ENCODE assay signal across 9 cellular contexts in genomic region chr1:110495926-110496600, GRCh38. TPM values are rescaled to one million over a fixed set of nuclear protein-coding genes. Genes with fewer than 3 reads are reported as not detected.
A peak's percentile ranks its signal among the peaks of the same experiment; 100 is the strongest.
DNase-seq lines count a peak whose midpoint lies in the region; ATAC-seq, FAIRE-seq and TF ChIP-seq lines count a peak whose summit lies in the region.
"Had no signal": no experiment of that assay in that cellular context is flagged by ENCODE, and none has a peak within 500 bp of the region (broad histone marks: within the 10 kb centered on the region; RNA-seq: fewer than 3 reads in every experiment).

No MANE protein-coding gene starts in this region.

- FAIRE-seq in GM18507 (lab: Jason Lieb, UNC) = peak; percentile 88

- no peak overlapping the region for H3K4me3 ChIP-seq in heart left ventricle
- H3K4me3 ChIP-seq: skin epidermis had no signal

- no peaks in the 10 kb centered on the region for H3K9me3 ChIP-seq in heart left ventricle

- peak; percentile 86 to 90 for ATAC-seq in activated naive CD4-positive, alpha-beta T cell treated with anti-CD3 and anti-CD28 coated beads, Interleukin-2, amount 50 U/mL, for 72 hours
- ATAC-seq in heart left ventricle (peak; percentile 60 to 88 (median 81)), HG02642 (IDR thresholded peaks at IDR 0.05; ENCODE audit: poor library complexity, unreplicated experiment) (no peak)

- no peaks in the 10 kb centered on the region for H3K9me3 Mint-ChIP-seq in activated naive CD4-positive, alpha-beta T cell treated with anti-CD3 and anti-CD28 coated beads, Interleukin-2, amount 50 U/mL, for 72 hours

- no peak overlapping the region for H3K27ac Mint-ChIP-seq in activated naive CD4-positive, alpha-beta T cell treated with anti-CD3 and anti-CD28 coated beads, Interleukin-2, amount 50 U/mL, for 72 hours

- DNase-seq in 8988T = peak; percentile 63
- peak; percentile 66 for DNase-seq in GM18507 (ENCODE audit: extremely low spot score, insufficient read length, low read depth)
- DNase-seq in NCI-H1436 treated with DMSO at 0.1 percent for 48 hours (lab: John Stamatoyannopoulos, UW) = peak; percentile 7
- DNase-seq in SKM-1 treated with dmso at 0.1 percent for 144 hours (lab: John Stamatoyannopoulos, UW; ENCODE audit: unreplicated experiment) = peak; percentile 71
- DNase-seq in activated naive CD4-positive, alpha-beta T cell treated with anti-CD3 and anti-CD28 coated beads, Interleukin-2, amount 50 U/mL, for 72 hours (ENCODE audit: low spot score in 2 of 2) = peak; percentile 63 to 86
- peak in 4 of 5 donors; percentile 62 to 77 (median 68) for DNase-seq in heart left ventricle
- peak; percentile 48 for DNase-seq in renal cortical epithelial cell (ENCODE audit: low read depth)

- TF ChIP-seq CTCF in heart left ventricle (IDR thresholded peaks at IDR 0.05) = peak; percentile 78 to 94 (median 90)

- 21 to 26% (median 24%) methylated on average over 8 of the region's 8 CpGs for WGBS in heart left ventricle, 4 donors

- no peak overlapping the region for H3K27ac ChIP-seq in heart left ventricle
- H3K27ac ChIP-seq: skin epidermis had no signal

- intact Hi-C loops in heart left ventricle (cut with DNase I) = loop anchor here in 5 of 10 donors (1.0 to 10.0 kb wide), 8 partner anchors 36 to 294 kb away; no protein-coding TSS in a partner anchor

- H3K36me3 Mint-ChIP-seq in activated naive CD4-positive, alpha-beta T cell treated with anti-CD3 and anti-CD28 coated beads, Interleukin-2, amount 50 U/mL, for 72 hours = no peaks in the 10 kb centered on the region

- no peaks in the 10 kb centered on the region for H3K4me1 ChIP-seq in heart left ventricle

- H3K36me3 ChIP-seq in heart left ventricle = no peaks in the 10 kb centered on the region

- no peaks in the 10 kb centered on the region for H3K27me3 ChIP-seq in heart left ventricle

- TF ChIP-seq POLR2A in heart left ventricle (IDR thresholded peaks at IDR 0.05) = no peak

RNA-seq across cellular contexts. Expression of gene KCNA10, which starts 22.9 kb away (rescaled TPM):
- not detected for total RNA-seq in activated naive CD4-positive, alpha-beta T cell treated with anti-CD3 and anti-CD28 coated beads, Interleukin-2, amount 50 U/mL, for 72 hours
- total RNA-seq in heart left ventricle (not detected), renal cortical epithelial cell (not detected in 2 replicates)
- not detected for polyA plus RNA-seq in heart left ventricle

RNA-seq across cellular contexts. Expression of gene PROK1, which starts 45.1 kb away (rescaled TPM):
- not detected for total RNA-seq in activated naive CD4-positive, alpha-beta T cell treated with anti-CD3 and anti-CD28 coated beads, Interleukin-2, amount 50 U/mL, for 72 hours
- total RNA-seq in heart left ventricle (1 to 10 TPM in 1 of 9 donors, under 1 TPM in 4, not detected in 4; 0.23 to 2.1 (median 0.40) TPM), renal cortical epithelial cell (not detected in 2 replicates)
- 1 to 10 TPM in 1 of 2 donors, under 1 TPM in 1; 0.07 to 3.4 TPM for polyA plus RNA-seq in heart left ventricle

Comparison
In these comparisons a context has a peak if more than half of its experiments do, and no peak if none do; other contexts are left out.
1. DNase-seq: peak in every context shown above with its lines; median percentile 74 in activated naive CD4-positive, alpha-beta T cell treated with anti-CD3 and anti-CD28 coated beads, Interleukin-2, amount 50 U/mL, for 72 hours; 71 in SKM-1 treated with dmso at 0.1 percent for 144 hours; 68 in heart left ventricle; 66 in GM18507; 63 in 8988T; 48 in renal cortical epithelial cell; 7 in NCI-H1436 treated with DMSO at 0.1 percent for 48 hours.